Comparison of ENCODE assay signal across 24 cellular contexts in genomic region chr12:89909753-89910152, GRCh38.
"Had no signal": no experiment of that assay in that cellular context is flagged by ENCODE, and none has a peak within 500 bp of the region (broad histone marks: within the 10 kb centered on the region; RNA-seq: fewer than 3 reads in every experiment).

No MANE protein-coding gene starts in this region.

- H3K9me3 ChIP-seq: colonic mucosa, gastrocnemius medialis, lower lobe of right lung had no signal

- H3K27me3 Mint-ChIP-seq: naive thymus-derived CD4-positive, alpha-beta T cell had no signal

- H3K4me1 Mint-ChIP-seq: naive thymus-derived CD4-positive, alpha-beta T cell had no signal

- DNase-seq: colonic mucosa; cortex of kidney; dermis blood vessel endothelial cell; dorsolateral prefrontal cortex; effector CD4-positive, alpha-beta T cell; effector memory CD4-positive, alpha-beta T cell; erythroblast; esophagus squamous epithelium; foreskin fibroblast; foreskin melanocyte; gastrocnemius medialis; glutamatergic neuron; head of caudate nucleus; heart right ventricle; hippocampal formation; left cardiac atrium; left lung; left ventricle myocardium superior; lower lobe of right lung; mesenchymal stem cell; midbrain; naive thymus-derived CD4-positive, alpha-beta T cell had no signal

- H3K4me1 ChIP-seq: colonic mucosa, esophagus squamous epithelium, gastrocnemius medialis, heart right ventricle, left lung, lower lobe of right lung had no signal

- ATAC-seq: esophagus mucosa; gastrocnemius medialis; heart right ventricle; left cardiac atrium; left lung; left ventricle myocardium superior; lower lobe of right lung; naive thymus-derived CD4-positive, alpha-beta T cell had no signal

- H3K27me3 ChIP-seq: colonic mucosa, dorsolateral prefrontal cortex, esophagus squamous epithelium, gastrocnemius medialis, heart right ventricle, left lung had no signal

- H3K27ac ChIP-seq: colonic mucosa, dorsolateral prefrontal cortex, epithelial cell of prostate, esophagus squamous epithelium, gastrocnemius medialis, heart right ventricle, left lung, lower lobe of right lung had no signal

- H3K4me3 ChIP-seq: colonic mucosa, dorsolateral prefrontal cortex, esophagus squamous epithelium, gastrocnemius medialis, heart right ventricle, left lung, lower lobe of right lung had no signal

- H3K4me3 Mint-ChIP-seq: naive thymus-derived CD4-positive, alpha-beta T cell had no signal

- H3K36me3 ChIP-seq: colonic mucosa, esophagus squamous epithelium, gastrocnemius medialis, heart right ventricle, left lung, lower lobe of right lung had no signal
